ENCODE assay signal across 9 cellular contexts in genomic region chr6:35049885-35050284, GRCh38.
A peak's percentile ranks its signal among the peaks of the same experiment; 100 is the strongest.
DNase-seq lines count a peak whose midpoint lies in the region; ATAC-seq, FAIRE-seq and TF ChIP-seq lines count a peak whose summit lies in the region.
"Had no signal": no experiment of that assay in that cellular context is flagged by ENCODE, and none has a peak within 500 bp of the region (broad histone marks: within the 10 kb centered on the region; RNA-seq: fewer than 3 reads in every experiment).

No MANE protein-coding gene starts in this region.

- no peaks in the 10 kb centered on the region for H3K27me3 ChIP-seq in H7 (ENCODE audit: control insufficient read depth, insufficient read depth, low read length)
- no peaks in the 10 kb centered on the region for H3K27me3 ChIP-seq in small intestine (ENCODE audit: control insufficient read depth in 2 of 2, insufficient read depth in 2 of 2, low read length in 2 of 2)
- no peaks in the 10 kb centered on the region for H3K27me3 ChIP-seq in uterus

- H3K9me3 Mint-ChIP-seq in T-helper 2 cell treated with Interferon-gamma antibody and Interleukin-4, amounts not matched to agents 5 μg/mL and 100 μg/mL, for 36 hours = no peaks in the 10 kb centered on the region

- intact Hi-C loops in Right ventricle myocardium inferior (cut with DNase I) (no loop called here), uterus (cut with DNase I; ENCODE audit: low total_unique reads) (no loop called here)

- no peak overlapping the region for H3K4me3 Mint-ChIP-seq in T-helper 2 cell treated with Interferon-gamma antibody and Interleukin-4, amounts not matched to agents 5 μg/mL and 100 μg/mL, for 36 hours

- H3K27ac ChIP-seq in small intestine (ENCODE audit: low read depth in 1 of 2, low read length in 1 of 2) (peak overlapping the region in 1 of 2 donors; percentile 85), uterus (peak overlapping the region in 1 of 2 donors; percentile 15)

- H3K4me1 ChIP-seq in small intestine (ENCODE audit: control insufficient read depth in 2 of 2, insufficient read depth in 1 of 2, low read depth in 1 of 2, low read length in 1 of 2) = peaks cover 0 to 10% of the 10 kb centered on the region in 2 donors
- H3K4me1 ChIP-seq in uterus = peaks cover 0 to 15% of the 10 kb centered on the region in 2 donors

- H3K9me3 ChIP-seq in small intestine (ENCODE audit: control insufficient read depth, low read depth) (no peaks in the 10 kb centered on the region), uterus (no peaks in the 10 kb centered on the region)

- no peak overlapping the region for H3K27ac Mint-ChIP-seq in T-helper 2 cell treated with Interferon-gamma antibody and Interleukin-4, amounts not matched to agents 5 μg/mL and 100 μg/mL, for 36 hours

- no peak for TF ChIP-seq POLR2A in uterus (IDR thresholded peaks at IDR 0.05)

- no peak overlapping the region for H3K4me3 ChIP-seq in H7 (ENCODE audit: insufficient read depth, low read depth, low read length)
- H3K4me3 ChIP-seq in small intestine (ENCODE audit: low read depth in 1 of 2, low read length in 2 of 2) = no peak overlapping the region
- H3K4me3 ChIP-seq in uterus = no peak overlapping the region

- no peaks in the 10 kb centered on the region for H3K36me3 Mint-ChIP-seq in T-helper 2 cell treated with Interferon-gamma antibody and Interleukin-4, amounts not matched to agents 5 μg/mL and 100 μg/mL, for 36 hours (ENCODE audit: low read depth)

- H3K36me3 ChIP-seq in H7 (replicated peaks; ENCODE audit: control insufficient read depth, insufficient read depth, low read length) = peaks cover 3% of the 10 kb centered on the region
- peaks cover 0 to 4% of the 10 kb centered on the region in 2 donors for H3K36me3 ChIP-seq in small intestine (ENCODE audit: control insufficient read depth in 2 of 2, insufficient read depth in 2 of 2, low read length in 2 of 2)
- H3K36me3 ChIP-seq in uterus = no peaks in the 10 kb centered on the region

- 48 to 84% (median 71%) methylated on average over 6 of the region's 6 CpGs for WGBS in small intestine, 3 donors

- peaks cover 15% of the 10 kb centered on the region for H3K4me1 Mint-ChIP-seq in T-helper 2 cell treated with Interferon-gamma antibody and Interleukin-4, amounts not matched to agents 5 μg/mL and 100 μg/mL, for 36 hours (ENCODE audit: low read depth)

- ATAC-seq in Right ventricle myocardium inferior = peak; percentile 35

- DNase-seq in H7 = peak; percentile 47
- peak; percentile 89 for DNase-seq in RPMI7951 (ENCODE audit: low read depth)
- peak; percentile 80 for DNase-seq in Right ventricle myocardium inferior (ENCODE audit: missing footprints)
- DNase-seq in small intestine = peak; percentile 33
- DNase-seq in frontal cortex (ENCODE audit: low spot score in 2 of 2) = no peak
- no peak for DNase-seq in T-helper 2 cell treated with Interferon-gamma antibody and Interleukin-4, amounts not matched to agents 5 μg/mL and 100 μg/mL, for 36 hours (ENCODE audit: low spot score)
- DNase-seq in uterus = no peak
- DNase-seq in SHP77 (lab: John Stamatoyannopoulos, UW) = no peak
- DNase-seq: trophoblast cell had no signal

- FAIRE-seq in small intestine (lab: Jason Lieb, UNC) = no peak
- no peak for FAIRE-seq in frontal cortex (lab: Jason Lieb, UNC)

- H3K27me3 Mint-ChIP-seq in T-helper 2 cell treated with Interferon-gamma antibody and Interleukin-4, amounts not matched to agents 5 μg/mL and 100 μg/mL, for 36 hours (ENCODE audit: low read depth) = no peaks in the 10 kb centered on the region

- TF ChIP-seq CTCF in uterus (IDR thresholded peaks at IDR 0.05) = no peak

Comparison
In these comparisons a context has a peak if more than half of its experiments do, and no peak if none do; other contexts are left out.
1. DNase-seq: peak in H7 (single experiment), RPMI7951 (single experiment), Right ventricle myocardium inferior (single experiment) and small intestine (single experiment); none in frontal cortex (0 of 2), T-helper 2 cell treated with Interferon-gamma antibody and Interleukin-4, amounts not matched to agents 5 μg/mL and 100 μg/mL, for 36 hours (single experiment), uterus (0 of 2) and SHP77 (0 of 2).